ENCODE assay signal across 8 cellular contexts in the genomic region with DNA sequence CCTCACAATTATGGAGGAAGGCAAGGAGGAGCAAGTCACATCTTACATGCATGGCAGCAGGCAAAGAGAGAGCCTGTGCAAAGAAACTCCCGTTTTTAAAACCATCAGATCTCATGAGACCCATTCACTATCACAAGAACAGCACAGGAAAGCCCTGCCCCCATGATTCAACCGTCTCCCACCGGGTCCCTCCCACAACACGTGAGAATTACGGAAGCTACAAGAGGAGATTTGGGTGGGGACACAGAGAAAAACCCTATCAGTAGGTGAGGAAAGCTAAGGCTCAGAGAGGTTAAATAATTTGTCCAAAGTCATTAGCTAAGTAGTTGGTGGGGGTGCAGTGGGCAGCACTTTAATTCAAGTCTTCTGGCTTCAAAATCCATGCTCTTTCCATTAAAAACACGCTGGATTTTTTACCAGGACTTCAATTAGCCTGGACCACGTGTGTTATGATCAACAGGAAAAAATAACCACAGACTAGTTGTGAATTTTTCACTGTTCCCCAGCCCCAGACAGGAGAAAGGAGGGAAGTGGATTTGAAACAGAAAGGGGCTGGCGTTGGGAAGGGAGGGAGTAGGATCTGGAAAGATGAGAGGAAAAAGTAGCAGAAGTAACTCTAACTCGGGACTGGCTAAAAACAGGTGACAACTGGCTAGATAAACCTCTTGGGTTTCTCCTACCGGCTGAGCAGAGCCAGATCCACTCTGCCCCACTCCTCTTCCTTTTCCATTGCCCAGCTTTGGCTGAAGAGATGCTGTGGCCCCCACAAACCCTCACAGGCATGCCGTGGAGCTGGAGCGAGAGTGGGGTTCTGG. TPM values are rescaled to one million over a fixed set of nuclear protein-coding genes. Genes with fewer than 3 reads are reported as not detected.
DNase-seq lines count a peak whose midpoint lies in the region; TF ChIP-seq lines count a peak whose summit lies in the region.

No MANE protein-coding gene starts in this region.

- peak overlapping the region in 1 of 2 donors; percentile 40 for H3K27ac ChIP-seq in breast epithelium

- POLR2A ChIA-PET in MCF 10A (lab: Yijun Ruan, JAX), result no interaction called here

- DNase-seq in breast epithelium (ENCODE audit: low spot score in 2 of 2) (no peak), MCF 10A (ENCODE audit: unreplicated experiment) (no peak), NB4 (ENCODE audit: low read depth) (peak; percentile 20), erythroblast (lab: John Stamatoyannopoulos, UW) (peak; percentile 27 to 34), skeletal muscle cell (ENCODE audit: low read depth) (no peak), H4 (ENCODE audit: low spot score) (no peak), NCI-H1092 treated with DMSO at 0.1 percent for 48 hours (lab: John Stamatoyannopoulos, UW) (no peak), GM19240 (ENCODE audit: insufficient read length, low spot score) (no peak)

- H3K4me1 Mint-ChIP-seq in MCF 10A (ENCODE audit: insufficient read depth, unreplicated experiment), result no peaks in the 10 kb centered on the region

- no peaks in the 10 kb centered on the region for H3K27me3 Mint-ChIP-seq in MCF 10A (ENCODE audit: insufficient read depth, unreplicated experiment)

- H3K36me3 Mint-ChIP-seq in MCF 10A (ENCODE audit: insufficient read depth, unreplicated experiment), result no peaks in the 10 kb centered on the region

- H3K4me1 ChIP-seq in breast epithelium, result no peaks in the 10 kb centered on the region

- H3K4me3 ChIP-seq in breast epithelium (peak overlapping the region; percentile 57 to 74 (median 65)), NB4 (ENCODE audit: low read depth, low read length) (peak overlapping the region; percentile 76), skeletal muscle cell (ENCODE audit: low read depth, low read length) (peak overlapping the region; percentile 37)

- H3K27ac Mint-ChIP-seq in MCF 10A (ENCODE audit: low read depth, unreplicated experiment), result no peak overlapping the region

- no peaks in the 10 kb centered on the region for H3K9me3 ChIP-seq in breast epithelium

- TF ChIP-seq CTCF in breast epithelium (IDR thresholded peaks at IDR 0.05), result no peak
- no peak for TF ChIP-seq CTCF in MCF 10A (IDR thresholded peaks at IDR 0.05; ENCODE audit: unreplicated experiment)
- TF ChIP-seq CTCF in NB4 (IDR thresholded peaks at IDR 0.05; ENCODE audit: low read depth, low read length), result no peak

- CTCF ChIA-PET in MCF 10A (lab: Yijun Ruan, JAX), result interaction anchor here (0.7 kb wide), 1 partner anchor 8 kb away, joined by 4 read pairs; no protein-coding TSS in a partner anchor

- H3K36me3 ChIP-seq in breast epithelium, result no peaks in the 10 kb centered on the region

- no peak overlapping the region for H3K4me3 Mint-ChIP-seq in MCF 10A (ENCODE audit: unreplicated experiment)

- TF ChIP-seq POLR2A in breast epithelium (IDR thresholded peaks at IDR 0.05) (no peak), NB4 (IDR thresholded peaks at IDR 0.05; ENCODE audit: extremely low read depth, insufficient read length) (no peak), erythroblast (IDR thresholded peaks at IDR 0.05; ENCODE audit: low read length) (no peak)

- peaks cover 0 to 9% of the 10 kb centered on the region in 2 donors for H3K27me3 ChIP-seq in breast epithelium

- no TSS peak for BruUV-seq in MCF 10A (replicated peaks; lab: Mats Ljungman, UMichigan)

- intact Hi-C loops in breast epithelium (cut with DNase I; ENCODE audit: low total_unique reads) (no loop called here), MCF 10A (cut with micrococcal nuclease) (no loop called here)

- peaks cover 30% of the 10 kb centered on the region for H3K9me3 Mint-ChIP-seq in MCF 10A (ENCODE audit: unreplicated experiment)

RNA-seq across cellular contexts. Expression of a gene that starts 1.0 kb away (rescaled TPM):
- total RNA-seq in breast epithelium, result 1 to 10 TPM in 2 of 3 donors, under 1 TPM in 1; 0.96 to 3.6 (median 2.2) TPM
- not detected in 2 replicates for total RNA-seq in MCF 10A (2022)
- total RNA-seq in H4 (2014; rRNA removed; shearing (Covaris generic)), result 0.82 and 1.6 TPM in 2 replicates

Comparison
In these comparisons a context has a peak if more than half of its experiments do, and no peak if none do; other contexts are left out.
1. DNase-seq: peak in NB4 (single experiment) and erythroblast (2 of 2); none in breast epithelium (0 of 2), MCF 10A (single experiment), skeletal muscle cell (single experiment), H4 (single experiment), NCI-H1092 treated with DMSO at 0.1 percent for 48 hours (single experiment) and GM19240 (single experiment).
2. Peak in every context shown above with its lines, with median percentiles within 50 percentile points of each other: H3K4me3 ChIP-seq.